ENCODE assay signal across 10 cellular contexts in the genomic region with DNA sequence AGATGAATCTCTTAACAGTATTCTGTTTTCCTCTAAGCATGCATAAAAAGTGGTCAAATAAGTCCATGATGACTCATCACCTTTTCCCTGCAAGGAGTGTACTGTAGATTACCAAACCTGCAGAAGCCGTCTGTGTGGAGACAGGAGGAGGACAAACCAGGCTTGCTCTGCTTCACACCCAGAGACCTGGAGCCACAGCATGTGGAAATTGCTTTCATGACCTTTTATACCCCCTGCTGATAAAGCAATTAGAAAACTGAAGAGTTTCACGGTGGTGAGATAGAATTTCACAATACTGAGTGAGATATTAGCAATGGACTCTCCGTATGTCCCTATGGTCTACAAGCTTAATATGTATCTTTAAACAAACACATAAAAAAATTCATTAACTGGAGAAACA. TPM values are rescaled to one million over a fixed set of nuclear protein-coding genes. Genes with fewer than 3 reads are reported as not detected.
DNase-seq lines count a peak whose midpoint lies in the region; ATAC-seq and TF ChIP-seq lines count a peak whose summit lies in the region.
"Had no signal": no experiment of that assay in that cellular context is flagged by ENCODE, and none has a peak within 500 bp of the region (broad histone marks: within the 10 kb centered on the region; RNA-seq: fewer than 3 reads in every experiment).

No MANE protein-coding gene starts in this region.

- H3K27me3 ChIP-seq in CD4-positive, alpha-beta T cell (ENCODE audit: control insufficient read depth, insufficient read depth, low read length) = no peaks in the 10 kb centered on the region

- POLR2A ChIA-PET in RWPE1 (lab: Yijun Ruan, JAX; ENCODE audit: low non-redundant PET) = no interaction called here
- POLR2A ChIA-PET in CD4-positive, alpha-beta T cell (lab: Charles Lee) = no interaction called here

- H3K4me3 Mint-ChIP-seq in natural killer cell = no peak overlapping the region
- H3K4me3 Mint-ChIP-seq in CD4-positive, alpha-beta T cell = no peak overlapping the region

- no peaks in the 10 kb centered on the region for H3K9me3 ChIP-seq in CD4-positive, alpha-beta T cell (ENCODE audit: control insufficient read depth, low read length)

- H3K36me3 Mint-ChIP-seq in natural killer cell = no peaks in the 10 kb centered on the region
- H3K36me3 Mint-ChIP-seq in CD4-positive, alpha-beta T cell (ENCODE audit: low read depth) = peaks cover 46% of the 10 kb centered on the region

- CTCF ChIA-PET in RWPE1 (lab: Yijun Ruan, JAX) = interaction anchor here (0.6 kb wide), 1 partner anchor 29 kb away, joined by 3 read pairs; no protein-coding TSS in a partner anchor
- CTCF ChIA-PET in CD4-positive, alpha-beta T cell (lab: Charles Lee) = interaction anchor here (1.2 kb wide), 1 partner anchor 52 kb away, joined by 3 read pairs; no protein-coding TSS in a partner anchor

- intact Hi-C loops in natural killer cell (cut with micrococcal nuclease) = no loop called here
- intact Hi-C loops in CD4-positive, alpha-beta T cell (cut with DNase I, micrococcal nuclease) = no loop called here

- ATAC-seq in natural killer cell (no peak), HG03571 (IDR thresholded peaks at IDR 0.05; ENCODE audit: unreplicated experiment) (no peak)
- ATAC-seq in CD4-positive, alpha-beta T cell (ENCODE audit: poor library complexity) = no peak

- peak; percentile 72 for DNase-seq in A172 (ENCODE audit: low spot score)
- peak; percentile 50 for DNase-seq in GM04504 (ENCODE audit: low read depth)
- DNase-seq in RWPE1 (ENCODE audit: low spot score) = peak; percentile 75
- DNase-seq in fibroblast of the aortic adventitia (ENCODE audit: low read depth) = peak; percentile 66
- no peak for DNase-seq in natural killer cell
- no peak for DNase-seq in CD4-positive, alpha-beta T cell
- DNase-seq in GM20000 (ENCODE audit: low spot score) = no peak
- DNase-seq: head of caudate nucleus; stimulated activated naive CD4-positive, alpha-beta T cell had no signal

- H3K9me3 Mint-ChIP-seq in natural killer cell = no peaks in the 10 kb centered on the region
- no peaks in the 10 kb centered on the region for H3K9me3 Mint-ChIP-seq in CD4-positive, alpha-beta T cell

- no peaks in the 10 kb centered on the region for H3K27me3 Mint-ChIP-seq in natural killer cell (ENCODE audit: low read depth in 2 of 2)
- H3K27me3 Mint-ChIP-seq in CD4-positive, alpha-beta T cell = no peaks in the 10 kb centered on the region

- no peak overlapping the region for H3K27ac Mint-ChIP-seq in natural killer cell
- H3K27ac Mint-ChIP-seq in CD4-positive, alpha-beta T cell = no peak overlapping the region

- H3K4me1 Mint-ChIP-seq in natural killer cell = no peaks in the 10 kb centered on the region
- peaks cover 3% of the 10 kb centered on the region for H3K4me1 Mint-ChIP-seq in CD4-positive, alpha-beta T cell (ENCODE audit: low read depth)

- peak overlapping the region; percentile 84 for H3K27ac ChIP-seq in RWPE1
- no peak overlapping the region for H3K27ac ChIP-seq in CD4-positive, alpha-beta T cell (ENCODE audit: low read depth, low read length)

- TF ChIP-seq CTCF in RWPE1 (conservative IDR thresholded peaks at IDR 0.05; ENCODE audit: low read depth) (no peak), fibroblast of the aortic adventitia (IDR thresholded peaks at IDR 0.05; ENCODE audit: insufficient read depth, low read length) (no peak), natural killer cell (IDR thresholded peaks at IDR 0.05) (no peak), GM20000 (IDR thresholded peaks at IDR 0.05; ENCODE audit: extremely low read depth, missing control alignments) (no peak)
- no peak for TF ChIP-seq CTCF in CD4-positive, alpha-beta T cell (IDR thresholded peaks at IDR 0.05)

- H3K4me3 ChIP-seq in fibroblast of the aortic adventitia (ENCODE audit: low read depth, low read length) = no peak overlapping the region

RNA-seq across cellular contexts. Expression of a gene that starts 9.4 kb away (rescaled TPM):
- total RNA-seq in A172 (2014; rRNA removed; shearing (Covaris generic)) = not detected in 2 replicates
- 0.36 TPM in 1 of 2 replicates, not detected in the other for total RNA-seq in fibroblast of the aortic adventitia (ENCODE audit: low replicate concordance)
- total RNA-seq in natural killer cell = not detected
- total RNA-seq in CD4-positive, alpha-beta T cell = under 1 TPM in 1 of 2 experiments, not detected in 1; 0.25 TPM

RNA-seq across cellular contexts. Expression of a gene that starts 13.1 kb away (rescaled TPM):
- total RNA-seq in A172 (2014; rRNA removed; shearing (Covaris generic)) = 29.9 and 31.3 TPM in 2 replicates
- total RNA-seq in fibroblast of the aortic adventitia (ENCODE audit: low replicate concordance) = 23.1 and 36.6 TPM in 2 replicates
- total RNA-seq in natural killer cell = 10 to 100 TPM; 17.5 to 21.8 (median 21.5) TPM
- total RNA-seq in CD4-positive, alpha-beta T cell = 1 to 10 TPM; 7.4 to 9.1 TPM

RNA-seq across cellular contexts. Expression of a gene that starts 15.6 kb away (rescaled TPM):
- 5.9 and 14.3 TPM in 2 replicates for total RNA-seq in A172 (2014; rRNA removed; shearing (Covaris generic))
- total RNA-seq in fibroblast of the aortic adventitia (ENCODE audit: low replicate concordance) (8.3 and 12.2 TPM in 2 replicates), natural killer cell (10 to 100 TPM; 21.4 to 27.3 (median 24.1) TPM)
- total RNA-seq in CD4-positive, alpha-beta T cell = 10 to 100 TPM; 13.3 to 14.8 TPM

RNA-seq across cellular contexts. Expression of a gene that starts 29.0 kb away (rescaled TPM):
- total RNA-seq in A172 (2014; rRNA removed; shearing (Covaris generic)) = 11.6 and 15.2 TPM in 2 replicates
- 11.0 and 25.8 TPM in 2 replicates for total RNA-seq in fibroblast of the aortic adventitia (ENCODE audit: low replicate concordance)
- total RNA-seq in natural killer cell = 1 to 10 TPM; 4.1 to 5.0 (median 4.5) TPM
- total RNA-seq in CD4-positive, alpha-beta T cell = 1 to 10 TPM; 3.7 to 4.0 TPM

Comparison
In these comparisons a context has a peak if more than half of its experiments do, and no peak if none do; other contexts are left out.
1. DNase-seq: peak in A172 (single experiment), GM04504 (single experiment), RWPE1 (single experiment) and fibroblast of the aortic adventitia (single experiment); none in natural killer cell (single experiment), CD4-positive, alpha-beta T cell (0 of 10) and GM20000 (single experiment).